Comparison of ENCODE assay signal across 1 cellular context in the genomic region with DNA sequence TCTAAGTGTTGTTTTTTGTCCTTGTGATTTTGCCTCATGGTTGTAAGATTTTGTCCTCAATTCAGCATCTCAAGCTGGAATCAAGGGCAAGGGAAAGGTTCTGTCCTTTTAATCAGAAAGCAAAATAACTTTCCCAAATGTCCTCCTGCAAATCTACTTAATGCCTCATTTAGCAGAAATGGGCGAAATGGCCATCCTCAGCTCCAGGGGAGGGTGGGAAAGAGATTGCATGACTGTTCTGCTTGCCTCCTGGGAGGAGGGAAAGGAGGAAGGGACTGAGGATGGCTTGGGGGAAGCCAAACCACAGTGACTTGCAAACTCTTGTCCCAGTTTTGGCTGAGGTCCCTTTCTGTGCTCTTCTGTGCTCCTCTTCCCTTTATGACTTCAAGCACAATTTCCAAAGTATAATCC.
TF ChIP-seq lines count a peak whose summit lies in the region.

No MANE protein-coding gene starts in this region.

TF ChIP-seq in GM12878, 131 proteins besides CTCF, POLR2A, EP300 and RAD21:
- TF ChIP-seq E2F4 (IDR thresholded peaks at IDR 0.05; ENCODE audit: low read depth, low read length) (no peak), EED (IDR thresholded peaks at IDR 0.05; ENCODE audit: low read depth) (peak; percentile 70), RUNX3 (IDR thresholded peaks at IDR 0.05; ENCODE audit: low read length) (peak; percentile 46), RCOR1 (conservative IDR thresholded peaks at IDR 0.05; ENCODE audit: low read depth, low read length) (no peak), BHLHE40 (IDR thresholded peaks at IDR 0.05; ENCODE audit: borderline replicate concordance in 1 of 2, low read depth in 2 of 2, low read length in 1 of 2) (no peak), YY1 (IDR thresholded peaks at IDR 0.05; ENCODE audit: low read depth, low read length) (no peak), IKZF2 (IDR thresholded peaks at IDR 0.05) (peak; percentile 17 to 61; a peak in 2 of 4 replicates), IKZF1 (conservative IDR thresholded peaks at IDR 0.05) (peak; percentile 37)
- TF ChIP-seq, protein P1, sequence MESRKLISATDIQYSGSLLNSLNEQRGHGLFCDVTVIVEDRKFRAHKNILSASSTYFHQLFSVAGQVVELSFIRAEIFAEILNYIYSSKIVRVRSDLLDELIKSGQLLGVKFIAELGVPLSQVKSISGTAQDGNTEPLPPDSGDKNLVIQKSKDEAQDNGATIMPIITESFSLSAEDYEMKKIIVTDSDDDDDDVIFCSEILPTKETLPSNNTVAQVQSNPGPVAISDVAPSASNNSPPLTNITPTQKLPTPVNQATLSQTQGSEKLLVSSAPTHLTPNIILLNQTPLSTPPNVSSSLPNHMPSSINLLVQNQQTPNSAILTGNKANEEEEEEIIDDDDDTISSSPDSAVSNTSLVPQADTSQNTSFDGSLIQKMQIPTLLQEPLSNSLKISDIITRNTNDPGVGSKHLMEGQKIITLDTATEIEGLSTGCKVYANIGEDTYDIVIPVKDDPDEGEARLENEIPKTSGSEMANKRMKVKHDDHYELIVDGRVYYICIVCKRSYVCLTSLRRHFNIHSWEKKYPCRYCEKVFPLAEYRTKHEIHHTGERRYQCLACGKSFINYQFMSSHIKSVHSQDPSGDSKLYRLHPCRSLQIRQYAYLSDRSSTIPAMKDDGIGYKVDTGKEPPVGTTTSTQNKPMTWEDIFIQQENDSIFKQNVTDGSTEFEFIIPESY (IDR thresholded peaks at IDR 0.05): no peak
